Comparison of ENCODE assay signal across 8 cellular contexts in the genomic region with DNA sequence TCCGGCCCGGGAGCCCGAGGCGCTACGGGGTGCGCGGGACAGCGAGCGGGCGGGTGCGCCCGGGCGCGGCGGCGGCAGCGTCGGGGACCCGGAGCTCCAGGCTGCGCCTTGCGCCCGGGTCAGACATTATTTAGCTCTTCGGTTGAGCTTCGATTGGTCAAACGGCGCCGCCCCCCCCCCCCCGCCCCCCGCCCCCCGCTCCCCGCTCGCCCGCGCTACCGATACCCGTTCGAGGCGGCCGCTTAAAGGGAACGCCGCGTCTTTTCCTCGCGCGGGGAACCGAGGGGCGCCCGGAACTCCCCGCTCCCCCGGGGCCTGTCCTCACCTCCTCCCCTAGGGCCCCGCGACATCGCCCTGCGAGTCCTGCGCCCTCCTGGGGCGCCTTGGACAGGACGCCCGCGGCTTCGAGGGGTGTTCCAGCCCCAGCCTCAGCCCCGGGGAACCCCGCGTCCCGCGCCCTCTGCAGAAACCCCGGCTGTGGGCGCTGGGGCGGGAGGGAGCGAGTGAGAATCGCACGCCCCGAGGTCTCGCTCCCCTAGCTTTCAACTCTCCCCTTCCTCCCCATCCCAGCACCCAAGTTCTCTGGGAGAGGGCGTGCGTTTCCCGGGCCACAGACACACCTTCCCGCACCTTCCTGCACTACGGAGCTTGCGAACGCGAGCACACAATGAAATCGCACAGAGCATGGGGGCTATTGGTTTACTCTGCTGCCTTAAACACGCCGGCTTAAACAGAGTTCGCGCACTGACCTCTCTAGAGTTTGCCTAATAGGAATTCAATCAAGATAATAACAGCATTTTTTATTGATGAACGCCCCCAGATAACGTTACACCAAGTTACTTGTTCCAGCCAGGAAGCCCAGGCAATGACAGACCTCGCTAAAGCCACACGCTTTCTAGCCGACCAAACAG. TPM values are rescaled to one million over a fixed set of nuclear protein-coding genes. Genes with fewer than 3 reads are reported as not detected.
DNase-seq lines count a peak whose midpoint lies in the region; ATAC-seq lines count a peak whose summit lies in the region.

BDNF (minus strand) TSS at position 105 of the 911 bp plus-strand sequence. CDS start 41,891 bp downstream, outside the sequence.

- no peak within 1 kb of the TSS for H4K12ac ChIP-seq in trophoblast cell (ENCODE audit: low read depth, low read length)

- peak within 1 kb of the TSS; percentile 72 for H3K4me3 ChIP-seq in trophoblast cell (ENCODE audit: low read depth, low read length)

- H3K9ac ChIP-seq in trophoblast cell (ENCODE audit: low read length) = peak within 1 kb of the TSS; percentile 43

- DNase-seq in NCI-H345 (lab: John Stamatoyannopoulos, UW) = peak; percentile 56
- DNase-seq in NCI-H345 treated with DMSO at 0.1 percent for 48 hours (lab: John Stamatoyannopoulos, UW; ENCODE audit: unreplicated experiment) = no peak
- no peak for DNase-seq in activated CD8-positive, alpha-beta memory T cell treated with anti-CD3 and anti-CD28 coated beads, Interleukin-2, amount 10 ng/mL, durations not matched to agents 7 days and 5 days
- no peak for DNase-seq in Right ventricle myocardium superior
- peak in 1 of 2 donors; percentile 58 for DNase-seq in trophoblast cell
- no peak for DNase-seq in DMS114 treated with DMSO at 0.1 percent for 48 hours (lab: John Stamatoyannopoulos, UW; ENCODE audit: unreplicated experiment)
- DNase-seq in occipital lobe (lab: John Stamatoyannopoulos, UW) = no peak

- peak within 1 kb of the TSS; percentile 98 for H3K4me2 ChIP-seq in trophoblast cell (ENCODE audit: low read length)

- no peak within 1 kb of the TSS for H3K27ac ChIP-seq in trophoblast cell (ENCODE audit: low read depth, low read length)

- H3K4me1 Mint-ChIP-seq in activated CD8-positive, alpha-beta memory T cell treated with anti-CD3 and anti-CD28 coated beads, Interleukin-2, amount 10 ng/mL, durations not matched to agents 7 days and 5 days = peaks cover 23% of the 10 kb centered on the region

- H3K79me2 ChIP-seq in trophoblast cell (ENCODE audit: control insufficient read depth, insufficient read depth, low read length, poor library complexity) = no peaks in the 10 kb centered on the region

- H3K9me3 ChIP-seq in trophoblast cell (ENCODE audit: insufficient read depth, low read depth, low read length) = no peaks in the 10 kb centered on the region

- H4K91ac ChIP-seq in trophoblast cell (ENCODE audit: low read depth, low read length) = peak within 1 kb of the TSS; percentile 21

- H3K23ac ChIP-seq in trophoblast cell (ENCODE audit: low read length) = no peak within 1 kb of the TSS

- H3K14ac ChIP-seq in trophoblast cell (ENCODE audit: low read length) = no peak within 1 kb of the TSS

- peak within 1 kb of the TSS; percentile 48 for H4K8ac ChIP-seq in trophoblast cell (ENCODE audit: low read depth, low read length)

- peak; percentile 30 for ATAC-seq in HG03175 (IDR thresholded peaks at IDR 0.05; ENCODE audit: unreplicated experiment)
- ATAC-seq in activated CD8-positive, alpha-beta memory T cell treated with anti-CD3 and anti-CD28 coated beads, Interleukin-2, amount 10 ng/mL, durations not matched to agents 7 days and 5 days = peak; percentile 32
- peak; percentile 55 for ATAC-seq in Right ventricle myocardium superior (ENCODE audit: poor library complexity)

- no peak within 1 kb of the TSS for H2BK12ac ChIP-seq in trophoblast cell (ENCODE audit: low read length)

- no peak within 1 kb of the TSS for H3K4ac ChIP-seq in trophoblast cell (ENCODE audit: low read depth, low read length)

- H3K27me3 Mint-ChIP-seq in activated CD8-positive, alpha-beta memory T cell treated with anti-CD3 and anti-CD28 coated beads, Interleukin-2, amount 10 ng/mL, durations not matched to agents 7 days and 5 days = peaks cover 79% of the 10 kb centered on the region

- H3K36me3 Mint-ChIP-seq in activated CD8-positive, alpha-beta memory T cell treated with anti-CD3 and anti-CD28 coated beads, Interleukin-2, amount 10 ng/mL, durations not matched to agents 7 days and 5 days = peaks cover 2% of the 10 kb centered on the region

- CTCF ChIA-PET in activated CD8-positive, alpha-beta memory T cell treated with anti-CD3 and anti-CD28 coated beads, Interleukin-2, amount 10 ng/mL, durations not matched to agents 7 days and 5 days (lab: Charles Lee) = interaction anchor here (3.2 kb wide), 1 partner anchor 829 kb away, joined by 26 read pairs; no protein-coding TSS in a partner anchor

- peak within 1 kb of the TSS; percentile 73 for H3K4me3 Mint-ChIP-seq in activated CD8-positive, alpha-beta memory T cell treated with anti-CD3 and anti-CD28 coated beads, Interleukin-2, amount 10 ng/mL, durations not matched to agents 7 days and 5 days

- peaks cover 27% of the 10 kb centered on the region for H3K27me3 ChIP-seq in trophoblast cell (ENCODE audit: insufficient read depth, low read length)

- no peak within 1 kb of the TSS for H2AK5ac ChIP-seq in trophoblast cell (ENCODE audit: low read length)

- peaks cover 4% of the 10 kb centered on the region for H3K79me1 ChIP-seq in trophoblast cell (ENCODE audit: low read length)

- peaks cover 9 to 10% of the 10 kb centered on the region in 2 experiments for H3K4me1 ChIP-seq in trophoblast cell (ENCODE audit: control insufficient read depth in 1 of 2, insufficient read depth in 2 of 2, low read length in 2 of 2)

- H2BK120ac ChIP-seq in trophoblast cell (ENCODE audit: insufficient read depth, low read length, poor library complexity) = no peak within 1 kb of the TSS

- intact Hi-C loops in Right ventricle myocardium superior (cut with DNase I) = no loop called here

- H3K18ac ChIP-seq in trophoblast cell (ENCODE audit: low read length) = peak within 1 kb of the TSS; percentile 55

- no peak within 1 kb of the TSS for H2BK5ac ChIP-seq in trophoblast cell (ENCODE audit: low read depth, low read length, poor library complexity)

- peak within 1 kb of the TSS; percentile 85 for H2AFZ ChIP-seq in trophoblast cell (ENCODE audit: insufficient read depth, low read length, poor library complexity)

- no peak within 1 kb of the TSS for H3K27ac Mint-ChIP-seq in activated CD8-positive, alpha-beta memory T cell treated with anti-CD3 and anti-CD28 coated beads, Interleukin-2, amount 10 ng/mL, durations not matched to agents 7 days and 5 days

- no CpG with 5 or more reads among the region's 91 CpGs for WGBS in trophoblast cell (ENCODE audit: extremely low coverage, insufficient coverage, insufficient read length)

- no peaks in the 10 kb centered on the region for H3K9me3 Mint-ChIP-seq in activated CD8-positive, alpha-beta memory T cell treated with anti-CD3 and anti-CD28 coated beads, Interleukin-2, amount 10 ng/mL, durations not matched to agents 7 days and 5 days (ENCODE audit: low read depth)

- no peaks in the 10 kb centered on the region for H3K36me3 ChIP-seq in trophoblast cell (ENCODE audit: control insufficient read depth in 1 of 2, insufficient read depth in 2 of 2, low read length in 2 of 2)

RNA-seq across cellular contexts. Expression of gene BDNF, which starts in this region (rescaled TPM):
- not detected for total RNA-seq in activated CD8-positive, alpha-beta memory T cell treated with anti-CD3 and anti-CD28 coated beads, Interleukin-2, amount 10 ng/mL, durations not matched to agents 7 days and 5 days
- 4.0 TPM for total RNA-seq in Right ventricle myocardium superior
- 0.75 and 0.85 TPM in 2 replicates for polyA plus RNA-seq in trophoblast cell (2013)
- total RNA-seq in occipital lobe = 0.78 TPM

Comparison
In these comparisons a context has a peak if more than half of its experiments do, and no peak if none do; other contexts are left out.
1. Peak in ATAC-seq in activated CD8-positive, alpha-beta memory T cell treated with anti-CD3 and anti-CD28 coated beads, Interleukin-2, amount 10 ng/mL, durations not matched to agents 7 days and 5 days; RNA of the gene not detected or under 1 TPM.